ENCODE assay signal across 19 cellular contexts in genomic region chr1:2973661-2974593, GRCh38. TPM values are rescaled to one million over a fixed set of nuclear protein-coding genes. Genes with fewer than 3 reads are reported as not detected.
DNase-seq lines count a peak whose midpoint lies in the region; ATAC-seq and TF ChIP-seq lines count a peak whose summit lies in the region.
"Had no signal": no experiment of that assay in that cellular context is flagged by ENCODE, and none has a peak within 500 bp of the region (broad histone marks: within the 10 kb centered on the region; RNA-seq: fewer than 3 reads in every experiment).

No MANE protein-coding gene starts in this region.

- H3K4me3 Mint-ChIP-seq in stimulated activated naive CD8-positive, alpha-beta T cell treated with anti-CD3 and anti-CD28 coated beads, Interleukin-15, amount 100 ng/mL, for 72 hours, result no peak overlapping the region
- no peak overlapping the region for H3K4me3 Mint-ChIP-seq in osteocyte (ENCODE audit: unreplicated experiment)
- H3K4me3 Mint-ChIP-seq: activated CD4-positive, alpha-beta T cell treated with anti-CD3 and anti-CD28 coated beads, Interleukin-2, amount 10 ng/mL, durations not matched to agents 24 days and 14 days; activated naive CD8-positive, alpha-beta T cell; activated T-cell treated with anti-CD3 and anti-CD28 coated beads, Interleukin-2, amount 50 U/mL, for 24 hours had no signal

- H3K27ac Mint-ChIP-seq in stimulated activated naive CD8-positive, alpha-beta T cell treated with anti-CD3 and anti-CD28 coated beads, Interleukin-15, amount 100 ng/mL, for 72 hours, result no peak overlapping the region
- H3K27ac Mint-ChIP-seq in osteocyte (ENCODE audit: unreplicated experiment), result no peak overlapping the region
- H3K27ac Mint-ChIP-seq: activated CD4-positive, alpha-beta T cell treated with anti-CD3 and anti-CD28 coated beads, Interleukin-2, amount 10 ng/mL, durations not matched to agents 24 days and 14 days; activated naive CD8-positive, alpha-beta T cell; activated T-cell treated with anti-CD3 and anti-CD28 coated beads, Interleukin-2, amount 50 U/mL, for 24 hours had no signal

- no peak for TF ChIP-seq CTCF in osteocyte (IDR thresholded peaks at IDR 0.05)

- H3K27me3 Mint-ChIP-seq in stimulated activated naive CD8-positive, alpha-beta T cell treated with anti-CD3 and anti-CD28 coated beads, Interleukin-15, amount 100 ng/mL, for 72 hours, result peaks cover 12% of the 10 kb centered on the region
- no peaks in the 10 kb centered on the region for H3K27me3 Mint-ChIP-seq in osteocyte (ENCODE audit: unreplicated experiment)
- H3K27me3 Mint-ChIP-seq: activated CD4-positive, alpha-beta T cell treated with anti-CD3 and anti-CD28 coated beads, Interleukin-2, amount 10 ng/mL, durations not matched to agents 24 days and 14 days had no signal

- H3K4me1 Mint-ChIP-seq in stimulated activated naive CD8-positive, alpha-beta T cell treated with anti-CD3 and anti-CD28 coated beads, Interleukin-15, amount 100 ng/mL, for 72 hours, result peaks cover 17% of the 10 kb centered on the region
- no peaks in the 10 kb centered on the region for H3K4me1 Mint-ChIP-seq in osteocyte (ENCODE audit: unreplicated experiment)
- H3K4me1 Mint-ChIP-seq: activated CD4-positive, alpha-beta T cell treated with anti-CD3 and anti-CD28 coated beads, Interleukin-2, amount 10 ng/mL, durations not matched to agents 24 days and 14 days had no signal

- DNase-seq in stimulated activated naive CD8-positive, alpha-beta T cell treated with anti-CD3 and anti-CD28 coated beads, Interleukin-15, amount 100 ng/mL, for 72 hours, result peak in 1 of 2 donors; percentile 6
- DNase-seq in stimulated activated naive CD8-positive, alpha-beta T cell treated with anti-CD3 and anti-CD28 coated beads, Interleukin-15, Interleukin-2, amounts not matched to agents 100 U/mL and 50 U/mL, for 24 hours, result no peak
- DNase-seq in activated CD8-positive, alpha-beta memory T cell treated with anti-CD3 and anti-CD28 coated beads, Interleukin-2, amount 50 U/mL, for 48 hours, result peak; percentile 44
- DNase-seq in osteocyte (ENCODE audit: extremely low spot score, unreplicated experiment), result peak; percentile 79
- no peak for DNase-seq in dedifferentiated amniotic fluid mesenchymal stem cell (ENCODE audit: extremely low spot score)
- no peak for DNase-seq in DMS114 treated with DMSO at 0.1 percent for 48 hours (lab: John Stamatoyannopoulos, UW; ENCODE audit: unreplicated experiment)
- DNase-seq: activated CD4-positive, alpha-beta T cell treated with anti-CD3 and anti-CD28 coated beads, Interleukin-2, amount 10 ng/mL, durations not matched to agents 24 days and 14 days; activated T-cell treated with anti-CD3 and anti-CD28 coated beads, Interleukin-2, amount 50 U/mL, for 24 hours; DMS153; GF-D8; NCI-H2171 treated with DMSO at 0.1 percent for 48 hours; SHP77 treated with DMSO at 0.1 percent for 48 hours had no signal

- H3K36me3 Mint-ChIP-seq in osteocyte (ENCODE audit: unreplicated experiment), result no peaks in the 10 kb centered on the region
- H3K36me3 Mint-ChIP-seq: activated naive CD8-positive, alpha-beta T cell had no signal

- no peaks in the 10 kb centered on the region for H3K9me3 Mint-ChIP-seq in stimulated activated naive CD8-positive, alpha-beta T cell treated with anti-CD3 and anti-CD28 coated beads, Interleukin-15, amount 100 ng/mL, for 72 hours
- no peaks in the 10 kb centered on the region for H3K9me3 Mint-ChIP-seq in osteocyte (ENCODE audit: unreplicated experiment)
- H3K9me3 Mint-ChIP-seq: activated CD4-positive, alpha-beta T cell treated with anti-CD3 and anti-CD28 coated beads, Interleukin-2, amount 10 ng/mL, durations not matched to agents 24 days and 14 days; activated T-cell treated with anti-CD3 and anti-CD28 coated beads, Interleukin-2, amount 50 U/mL, for 24 hours had no signal

- peak; percentile 27 for ATAC-seq in stimulated activated naive CD8-positive, alpha-beta T cell treated with anti-CD3 and anti-CD28 coated beads, Interleukin-15, amount 100 ng/mL, for 72 hours
- no peak for ATAC-seq in stimulated activated naive CD8-positive, alpha-beta T cell treated with anti-CD3 and anti-CD28 coated beads, Interleukin-15, Interleukin-2, amounts not matched to agents 100 U/mL and 50 U/mL, for 24 hours
- ATAC-seq in HG03196 (IDR thresholded peaks at IDR 0.05; ENCODE audit: unreplicated experiment) (no peak), GM21528 (IDR thresholded peaks at IDR 0.05; ENCODE audit: low FRiP score, unreplicated experiment) (no peak)

RNA-seq across cellular contexts. Expression of gene ACTRT2, which starts 47.3 kb away (rescaled TPM):
- not detected in 2 replicates for total RNA-seq in osteocyte
- total RNA-seq: activated CD4-positive, alpha-beta T cell treated with anti-CD3 and anti-CD28 coated beads, Interleukin-2, amount 10 ng/mL, durations not matched to agents 24 days and 14 days; liver; M059J; T-helper 1 cell treated with Interleukin-12 subunit alpha and Interleukin-12 subunit beta and Interleukin-4 antibody, amounts not matched to agents 30 ng/mL and 1 ng/mL, for 36 hours; vagina had no signal

Comparison
In these comparisons a context has a peak if more than half of its experiments do, and no peak if none do; other contexts are left out.
1. DNase-seq: peak in activated CD8-positive, alpha-beta memory T cell treated with anti-CD3 and anti-CD28 coated beads, Interleukin-2, amount 50 U/mL, for 48 hours (single experiment) and osteocyte (single experiment); none in stimulated activated naive CD8-positive, alpha-beta T cell treated with anti-CD3 and anti-CD28 coated beads, Interleukin-15, Interleukin-2, amounts not matched to agents 100 U/mL and 50 U/mL, for 24 hours (single experiment), dedifferentiated amniotic fluid mesenchymal stem cell (single experiment) and DMS114 treated with DMSO at 0.1 percent for 48 hours (single experiment).